18 cellular contexts compared by ENCODE assay signal in genomic region chr17:72811976-72812687, GRCh38.
DNase-seq lines count a peak whose midpoint lies in the region; ATAC-seq, FAIRE-seq and TF ChIP-seq lines count a peak whose summit lies in the region.
"Had no signal": no experiment of that assay in that cellular context is flagged by ENCODE, and none has a peak within 500 bp of the region (broad histone marks: within the 10 kb centered on the region; RNA-seq: fewer than 3 reads in every experiment).

No MANE protein-coding gene starts in this region.

- H3K9me3 Mint-ChIP-seq in activated CD8-positive, alpha-beta T cell treated with anti-CD3 and anti-CD28 coated beads, Interleukin-2, amount 10 ng/mL, durations not matched to agents 7 days and 5 days (ENCODE audit: insufficient read depth) = peaks cover 18% of the 10 kb centered on the region

- POLR2A ChIA-PET in activated CD8-positive, alpha-beta T cell treated with anti-CD3 and anti-CD28 coated beads, Interleukin-2, amount 10 ng/mL, durations not matched to agents 7 days and 5 days (lab: Charles Lee) = no interaction called here

- H3K4me1 Mint-ChIP-seq in activated CD8-positive, alpha-beta T cell treated with anti-CD3 and anti-CD28 coated beads, Interleukin-2, amount 10 ng/mL, durations not matched to agents 7 days and 5 days (ENCODE audit: low read depth) = no peaks in the 10 kb centered on the region
- H3K4me1 Mint-ChIP-seq: CD4-positive, CD25-positive, alpha-beta regulatory T cell; H9 had no signal

- H3K36me3 ChIP-seq in small intestine (ENCODE audit: control insufficient read depth in 2 of 2, insufficient read depth in 2 of 2, low read length in 2 of 2) = no peaks in the 10 kb centered on the region

- no peak overlapping the region for H3K27ac Mint-ChIP-seq in activated CD8-positive, alpha-beta T cell treated with anti-CD3 and anti-CD28 coated beads, Interleukin-2, amount 10 ng/mL, durations not matched to agents 7 days and 5 days
- H3K27ac Mint-ChIP-seq: CD4-positive, CD25-positive, alpha-beta regulatory T cell; H9 had no signal

- no peaks in the 10 kb centered on the region for H3K4me1 ChIP-seq in small intestine (ENCODE audit: control insufficient read depth in 2 of 2, insufficient read depth in 1 of 2, low read depth in 1 of 2, low read length in 1 of 2)

- H3K36me3 Mint-ChIP-seq in activated CD8-positive, alpha-beta T cell treated with anti-CD3 and anti-CD28 coated beads, Interleukin-2, amount 10 ng/mL, durations not matched to agents 7 days and 5 days (ENCODE audit: low read depth) = peaks cover 11% of the 10 kb centered on the region

- DNase-seq in MV-4-11 (lab: John Stamatoyannopoulos, UW) (peak; percentile 18), amniotic epithelial cell (ENCODE audit: low read depth) (peak; percentile 81), fibroblast of pulmonary artery (ENCODE audit: low read depth) (peak; percentile 22), stromal cell of bone marrow (ENCODE audit: low read depth) (peak; percentile 54), KBM-7 (no peak), small intestine (no peak)
- no peak for DNase-seq in activated CD8-positive, alpha-beta T cell treated with anti-CD3 and anti-CD28 coated beads, Interleukin-2, amount 10 ng/mL, durations not matched to agents 7 days and 5 days
- DNase-seq: CD4-positive, CD25-positive, alpha-beta regulatory T cell; H9; KG1; NCI-H1092; NCI-H1436; NCI-H187 treated with DMSO at 0.1 percent for 48 hours; NCI-H2107; NCI-H446 treated with DMSO at 0.1 percent for 48 hours; NCI-H526 treated with DMSO at 0.1 percent for 48 hours; Right ventricle myocardium superior had no signal

- in situ Hi-C loops in KBM-7 (cut with MboI; ENCODE audit: low pct_unique_long_range_greater_than_20kb, low sequenced_read_pairs) = no loop called here

- 92 to 96% (median 95%) methylated on average over 3 of the region's 3 CpGs for WGBS in small intestine, 3 donors

- no peaks in the 10 kb centered on the region for H3K27me3 Mint-ChIP-seq in activated CD8-positive, alpha-beta T cell treated with anti-CD3 and anti-CD28 coated beads, Interleukin-2, amount 10 ng/mL, durations not matched to agents 7 days and 5 days (ENCODE audit: low read depth)
- H3K27me3 Mint-ChIP-seq: CD4-positive, CD25-positive, alpha-beta regulatory T cell had no signal

- no peak for ATAC-seq in activated CD8-positive, alpha-beta T cell treated with anti-CD3 and anti-CD28 coated beads, Interleukin-2, amount 10 ng/mL, durations not matched to agents 7 days and 5 days

- H3K9me3 ChIP-seq in small intestine (ENCODE audit: control insufficient read depth, low read depth) = no peaks in the 10 kb centered on the region

- no peak overlapping the region for H3K27ac ChIP-seq in small intestine (ENCODE audit: low read depth in 1 of 2, low read length in 1 of 2)
- H3K27ac ChIP-seq: GM23248 had no signal

- H3K27me3 ChIP-seq in small intestine (ENCODE audit: control insufficient read depth in 2 of 2, insufficient read depth in 2 of 2, low read length in 2 of 2) = no peaks in the 10 kb centered on the region

- H3K4me3 ChIP-seq in fibroblast of pulmonary artery (replicated peaks; ENCODE audit: low read depth, low read length) (no peak overlapping the region), small intestine (ENCODE audit: low read depth in 1 of 2, low read length in 2 of 2) (no peak overlapping the region)
- H3K4me3 ChIP-seq: GM23248 had no signal

- no peak overlapping the region for H3K4me3 Mint-ChIP-seq in activated CD8-positive, alpha-beta T cell treated with anti-CD3 and anti-CD28 coated beads, Interleukin-2, amount 10 ng/mL, durations not matched to agents 7 days and 5 days
- H3K4me3 Mint-ChIP-seq: CD4-positive, CD25-positive, alpha-beta regulatory T cell; H9 had no signal

- no peak for TF ChIP-seq CTCF in fibroblast of pulmonary artery (IDR thresholded peaks at IDR 0.05; ENCODE audit: low read length, missing control alignments)

- no peak for FAIRE-seq in small intestine (lab: Jason Lieb, UNC)

- CTCF ChIA-PET in activated CD8-positive, alpha-beta T cell treated with anti-CD3 and anti-CD28 coated beads, Interleukin-2, amount 10 ng/mL, durations not matched to agents 7 days and 5 days (lab: Charles Lee) = no interaction called here

Comparison
In these comparisons a context has a peak if more than half of its experiments do, and no peak if none do; other contexts are left out.
1. DNase-seq: peak in MV-4-11 (single experiment), amniotic epithelial cell (single experiment), fibroblast of pulmonary artery (single experiment) and stromal cell of bone marrow (single experiment); none in KBM-7 (single experiment), small intestine (single experiment) and activated CD8-positive, alpha-beta T cell treated with anti-CD3 and anti-CD28 coated beads, Interleukin-2, amount 10 ng/mL, durations not matched to agents 7 days and 5 days (single experiment).